ENCODE assay signal across 8 cellular contexts in the genomic region with DNA sequence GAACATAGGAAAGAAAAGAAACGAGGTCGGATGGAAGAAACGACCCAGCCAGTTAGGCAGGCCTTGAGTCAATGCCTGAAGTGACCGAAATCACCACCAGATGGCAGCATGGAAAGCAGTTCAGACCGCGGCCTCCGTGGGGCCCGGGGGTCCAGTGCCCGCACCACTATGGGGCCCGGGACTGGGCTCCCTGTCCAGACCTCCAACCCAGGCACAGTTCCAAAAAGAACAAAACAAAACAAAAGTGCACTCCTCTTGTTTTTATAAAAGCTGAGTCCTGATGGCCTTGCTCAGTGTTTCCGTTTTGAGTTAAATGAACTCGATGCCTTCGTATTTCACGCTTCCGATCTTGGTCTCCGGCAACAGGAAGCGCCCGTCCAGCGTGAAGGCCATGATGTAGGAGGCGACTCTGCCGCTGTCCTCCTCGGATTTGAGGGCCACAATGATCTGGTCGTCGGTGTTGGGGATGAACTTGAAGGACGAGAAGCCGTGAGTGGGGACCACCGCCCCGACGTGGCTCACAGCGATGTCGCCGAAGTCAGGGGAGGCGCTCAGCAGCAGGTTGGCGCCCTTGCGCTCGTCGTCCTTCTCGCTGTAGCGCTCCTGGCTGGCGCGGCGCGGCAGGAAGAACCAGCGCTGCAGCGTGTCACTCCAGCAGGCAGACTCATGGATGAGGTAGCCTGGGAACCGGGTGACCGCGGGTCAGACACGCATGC. TPM values are rescaled to one million over a fixed set of nuclear protein-coding genes. Genes with fewer than 3 reads are reported as not detected.
DNase-seq lines count a peak whose midpoint lies in the region; ATAC-seq and TF ChIP-seq lines count a peak whose summit lies in the region.

No MANE protein-coding gene starts in this region.

- H3K27me3 Mint-ChIP-seq in CD14-positive monocyte (ENCODE audit: low read depth in 3 of 3) (peaks cover 0 to 1% (median 0%) of the 10 kb centered on the region in 3 donors), WTC11 (ENCODE audit: low read depth) (peaks cover 9% of the 10 kb centered on the region; the same call in 1 of the 2 replicates)

- H3K4me3 Mint-ChIP-seq in CD14-positive monocyte (no peak overlapping the region), WTC11 (no peak overlapping the region)

- CTCF ChIA-PET in WTC11 (lab: Charles Lee), result interaction anchor here (0.7 to 0.9 kb wide), 2 partner anchors 13 to 14 kb away, joined by 3 to 4 read pairs; partner anchors contain the start of gene LGALS3BP

- DNase-seq in CD14-positive monocyte (ENCODE audit: low spot score) (no peak), HK-2 (ENCODE audit: unreplicated experiment) (peak; percentile 37), WTC11 (ENCODE audit: low spot score) (peak; percentile 85), colonic mucosa (peak; percentile 79), lower lobe of right lung (no peak)
- peak; percentile 37 for DNase-seq in stimulated activated CD8-positive, alpha-beta memory T cell treated with anti-CD3 and anti-CD28 coated beads, Interleukin-4, amount 100 ng/mL, for 24 hours (ENCODE audit: low read depth)

- ATAC-seq in WTC11 (peak; percentile 90), lower lobe of right lung (peak; percentile 33 to 46), HG03159 (IDR thresholded peaks at IDR 0.05; ENCODE audit: unreplicated experiment) (no peak), GM18511 (IDR thresholded peaks at IDR 0.05; ENCODE audit: unreplicated experiment) (no peak)

- H3K4me3 ChIP-seq in colonic mucosa (no peak overlapping the region), lower lobe of right lung (no peak overlapping the region)

- H3K4me1 Mint-ChIP-seq in CD14-positive monocyte, result peaks cover 5% of the 10 kb centered on the region
- no peaks in the 10 kb centered on the region for H3K4me1 Mint-ChIP-seq in WTC11

- H3K36me3 ChIP-seq in colonic mucosa (peaks cover 8% of the 10 kb centered on the region), lower lobe of right lung (peaks cover 84% of the 10 kb centered on the region)

- intact Hi-C loops in CD14-positive monocyte (cut with micrococcal nuclease), result no loop called here
- intact Hi-C loops in colonic mucosa (cut with DNase I), result loop anchor here (2.0 kb wide), 1 partner anchor 49 kb away; no protein-coding TSS in a partner anchor
- intact Hi-C loops in lower lobe of right lung (cut with DNase I), result no loop called here

- H3K36me3 Mint-ChIP-seq in CD14-positive monocyte, result peaks cover 66 to 90% of the 10 kb centered on the region in 2 donors
- H3K36me3 Mint-ChIP-seq in WTC11, result peaks cover 25% of the 10 kb centered on the region

- H3K9me3 Mint-ChIP-seq in CD14-positive monocyte (peaks cover 0 to 2% (median 0%) of the 10 kb centered on the region in 7 donors), WTC11 (no peaks in the 10 kb centered on the region)

- no peaks in the 10 kb centered on the region for H3K27me3 ChIP-seq in colonic mucosa
- no peaks in the 10 kb centered on the region for H3K27me3 ChIP-seq in lower lobe of right lung (ENCODE audit: low read depth)

- no peak overlapping the region for H3K27ac ChIP-seq in colonic mucosa
- H3K27ac ChIP-seq in lower lobe of right lung, result no peak overlapping the region

- H3K9ac ChIP-seq in colonic mucosa (ENCODE audit: low read depth in 2 of 2, low read length in 2 of 2), result peak overlapping the region in 1 of 2 donors; percentile 88

- no peak overlapping the region for H3K27ac Mint-ChIP-seq in CD14-positive monocyte
- H3K27ac Mint-ChIP-seq in WTC11, result no peak overlapping the region

- POLR2A ChIA-PET in WTC11 (lab: Charles Lee), result no interaction called here

- no peaks in the 10 kb centered on the region for H3K9me3 ChIP-seq in colonic mucosa
- H3K9me3 ChIP-seq in lower lobe of right lung, result no peaks in the 10 kb centered on the region

- TF ChIP-seq CTCF in CD14-positive monocyte (IDR thresholded peaks at IDR 0.05), result peak; percentile 94
- peak; percentile 61 for TF ChIP-seq CTCF in WTC11 (IDR thresholded peaks at IDR 0.05)
- TF ChIP-seq CTCF in colonic mucosa (IDR thresholded peaks at IDR 0.05), result peak; percentile 77
- TF ChIP-seq CTCF in lower lobe of right lung (IDR thresholded peaks at IDR 0.05), result peak; percentile 73

- H3K4me1 ChIP-seq in colonic mucosa (peaks cover 25% of the 10 kb centered on the region), lower lobe of right lung (peaks cover 14% of the 10 kb centered on the region)

TF ChIP-seq in WTC11, 78 proteins besides CTCF, POLR2A, EP300 and RAD21:
- 0 out of 2 replicates have a peak, but pooled peaks have one; percentile 9 for TF ChIP-seq ATF1 (CRISPR knock-in tag; IDR thresholded peaks at IDR 0.05)
- TF ChIP-seq NR2C2 (CRISPR knock-in tag; IDR thresholded peaks at IDR 0.05), result no peak
TF ChIP-seq in WTC11: peak in this region for 1.

RNA-seq across cellular contexts. Expression of gene LGALS3BP, which starts 13.7 kb away (rescaled TPM):
- polyA plus RNA-seq in CD14-positive monocyte, result 10 to 100 TPM; 11.7 to 12.0 TPM
- total RNA-seq in WTC11 (2021) (57.9 to 88.6 TPM (median 86.9 TPM) in 3 replicates), colonic mucosa (100 to 1,000 TPM; 635 to 674 TPM), lower lobe of right lung (417 TPM)

RNA-seq across cellular contexts. Expression of gene CANT1, which starts 16.2 kb away (rescaled TPM):
- 10 to 100 TPM; 10.6 to 14.3 TPM for polyA plus RNA-seq in CD14-positive monocyte
- 34.1 to 39.7 TPM (median 35.1 TPM) in 3 replicates for total RNA-seq in WTC11 (2021)
- total RNA-seq in colonic mucosa, result 100 to 1,000 TPM; 247 to 390 TPM
- 54.4 TPM for total RNA-seq in lower lobe of right lung

RNA-seq across cellular contexts. Expression of gene C1QTNF1, which starts 30.6 kb away (rescaled TPM):
- polyA plus RNA-seq in CD14-positive monocyte, result not detected
- total RNA-seq in WTC11 (2021) (1.5 to 2.7 TPM (median 1.7 TPM) in 3 replicates), colonic mucosa (10 to 100 TPM; 10.4 to 12.1 TPM), lower lobe of right lung (24.9 TPM)

Comparison
In these comparisons a context has a peak if more than half of its experiments do, and no peak if none do; other contexts are left out.
1. DNase-seq: peak in HK-2 (single experiment), WTC11 (single experiment), colonic mucosa (single experiment) and stimulated activated CD8-positive, alpha-beta memory T cell treated with anti-CD3 and anti-CD28 coated beads, Interleukin-4, amount 100 ng/mL, for 24 hours (single experiment); none in CD14-positive monocyte (single experiment) and lower lobe of right lung (single experiment).
2. ATAC-seq: peak in WTC11 (single experiment) and lower lobe of right lung (2 of 2); none in HG03159 (single experiment) and GM18511 (single experiment).
3. Peak in every context shown above with its lines, with median percentiles within 50 percentile points of each other: CTCF ChIP-seq.